Comparison of ENCODE assay signal across 18 cellular contexts in the genomic region with DNA sequence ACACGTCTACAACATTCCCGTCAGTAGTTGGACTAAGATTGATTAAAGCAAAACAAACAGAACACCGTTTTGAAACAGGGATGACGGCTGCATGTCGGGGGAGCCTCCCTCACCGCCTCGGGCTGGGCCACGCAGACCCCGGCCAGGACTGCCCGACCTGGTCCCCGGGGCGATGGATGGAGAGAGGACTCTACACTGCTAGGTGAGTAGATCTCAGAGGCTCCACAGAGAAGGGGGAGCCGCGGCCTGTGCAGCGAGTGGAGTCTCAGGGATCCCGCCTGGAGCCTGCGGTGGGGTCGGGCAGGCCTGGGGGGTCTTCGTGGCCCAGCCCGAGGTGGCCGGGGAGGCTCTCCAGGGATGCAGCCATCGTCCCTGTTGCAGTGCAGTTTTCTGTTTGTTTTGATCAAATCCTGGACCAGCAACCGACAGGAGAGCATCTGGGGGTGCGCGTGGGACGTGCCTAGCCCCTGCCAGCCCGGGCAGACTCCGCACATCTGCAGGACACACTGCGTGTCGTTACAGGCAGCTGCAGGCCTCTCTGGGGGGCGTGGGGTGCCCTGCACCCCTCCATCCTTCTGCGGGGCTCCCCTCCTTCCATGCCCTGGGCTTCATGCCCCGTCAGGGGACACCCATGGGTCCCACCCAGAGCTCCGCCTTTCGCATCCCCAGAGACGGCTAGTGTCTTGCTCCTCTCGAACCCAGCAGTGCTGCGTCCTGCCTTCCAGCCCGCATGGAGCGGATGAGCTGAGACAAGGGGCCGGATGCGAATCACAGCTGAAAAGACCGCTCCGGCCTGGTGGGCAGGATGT.
"Had no signal": no experiment of that assay in that cellular context is flagged by ENCODE, and none has a peak within 500 bp of the region (broad histone marks: within the 10 kb centered on the region; RNA-seq: fewer than 3 reads in every experiment).

No MANE protein-coding gene starts in this region.

- ATAC-seq: activated CD8-positive, alpha-beta T cell treated with anti-CD3 and anti-CD28 coated beads for 36 hours; activated naive CD4-positive, alpha-beta T cell treated with anti-CD3 and anti-CD28 coated beads, Interleukin-2, amount 50 U/mL, for 72 hours; activated T-cell treated with anti-CD3 and anti-CD28 coated beads, Interleukin-2, amount 50 U/mL, for 4 hours; psoas muscle; T-cell had no signal

- H3K9me3 Mint-ChIP-seq: activated CD8-positive, alpha-beta T cell treated with anti-CD3 and anti-CD28 coated beads for 36 hours; activated naive CD4-positive, alpha-beta T cell treated with anti-CD3 and anti-CD28 coated beads, Interleukin-2, amount 50 U/mL, for 72 hours; activated T-cell treated with anti-CD3 and anti-CD28 coated beads, Interleukin-2, amount 50 U/mL, for 4 hours; dendritic cell treated with granulocyte-macrophage colony-stimulating factor and Interleukin-4, amounts not matched to agents 40 ng/mL and 50 ng/mL, for 4 days; neural crest cell; stimulated activated naive CD8-positive, alpha-beta T cell treated with anti-CD3 and anti-CD28 coated beads, Interleukin-15, Interleukin-2, amounts not matched to agents 100 ng/mL and 50 ng/mL, for 24 hours; T-cell had no signal

- H3K27me3 Mint-ChIP-seq: activated CD8-positive, alpha-beta T cell treated with anti-CD3 and anti-CD28 coated beads for 36 hours; stimulated activated naive CD8-positive, alpha-beta T cell treated with anti-CD3 and anti-CD28 coated beads, Interleukin-15, Interleukin-2, amounts not matched to agents 100 ng/mL and 50 ng/mL, for 24 hours had no signal

- H3K4me1 Mint-ChIP-seq: neural crest cell had no signal

- H3K36me3 Mint-ChIP-seq: activated naive CD4-positive, alpha-beta T cell treated with anti-CD3 and anti-CD28 coated beads, Interleukin-2, amount 50 U/mL, for 72 hours; T-cell had no signal

- DNase-seq: activated CD4-positive, alpha-beta T cell treated with anti-CD3 and anti-CD28 coated beads for 48 hours; activated CD4-positive, CD25-positive, alpha-beta regulatory T cell; activated CD8-positive, alpha-beta T cell treated with anti-CD3 and anti-CD28 coated beads for 36 hours; activated T-cell treated with anti-CD3 and anti-CD28 coated beads, Interleukin-2, amount 50 U/mL, for 4 hours; cerebellar nuclear complex; effector CD8-positive, alpha-beta T cell; heart right ventricle; psoas muscle; right lobe of liver; SHP77 treated with DMSO at 0.1 percent for 48 hours; SK-N-SH; stimulated activated CD8-positive, alpha-beta memory T cell treated with anti-CD3 and anti-CD28 coated beads, Interleukin-4, amount 100 ng/mL, for 48 hours; trophoblast cell had no signal

- H3K4me3 Mint-ChIP-seq: activated CD8-positive, alpha-beta T cell treated with anti-CD3 and anti-CD28 coated beads for 36 hours; activated T-cell treated with anti-CD3 and anti-CD28 coated beads, Interleukin-2, amount 50 U/mL, for 4 hours; dendritic cell treated with granulocyte-macrophage colony-stimulating factor and Interleukin-4, amounts not matched to agents 40 ng/mL and 50 ng/mL, for 4 days; neural crest cell; stimulated activated naive CD8-positive, alpha-beta T cell treated with anti-CD3 and anti-CD28 coated beads, Interleukin-15, Interleukin-2, amounts not matched to agents 100 ng/mL and 50 ng/mL, for 24 hours; T-cell had no signal

- H3K27ac Mint-ChIP-seq: activated CD8-positive, alpha-beta T cell treated with anti-CD3 and anti-CD28 coated beads for 36 hours; activated naive CD4-positive, alpha-beta T cell treated with anti-CD3 and anti-CD28 coated beads, Interleukin-2, amount 50 U/mL, for 72 hours; dendritic cell treated with granulocyte-macrophage colony-stimulating factor and Interleukin-4, amounts not matched to agents 40 ng/mL and 50 ng/mL, for 4 days; stimulated activated naive CD8-positive, alpha-beta T cell treated with anti-CD3 and anti-CD28 coated beads, Interleukin-15, Interleukin-2, amounts not matched to agents 100 ng/mL and 50 ng/mL, for 24 hours had no signal
